In the genomic region with DNA sequence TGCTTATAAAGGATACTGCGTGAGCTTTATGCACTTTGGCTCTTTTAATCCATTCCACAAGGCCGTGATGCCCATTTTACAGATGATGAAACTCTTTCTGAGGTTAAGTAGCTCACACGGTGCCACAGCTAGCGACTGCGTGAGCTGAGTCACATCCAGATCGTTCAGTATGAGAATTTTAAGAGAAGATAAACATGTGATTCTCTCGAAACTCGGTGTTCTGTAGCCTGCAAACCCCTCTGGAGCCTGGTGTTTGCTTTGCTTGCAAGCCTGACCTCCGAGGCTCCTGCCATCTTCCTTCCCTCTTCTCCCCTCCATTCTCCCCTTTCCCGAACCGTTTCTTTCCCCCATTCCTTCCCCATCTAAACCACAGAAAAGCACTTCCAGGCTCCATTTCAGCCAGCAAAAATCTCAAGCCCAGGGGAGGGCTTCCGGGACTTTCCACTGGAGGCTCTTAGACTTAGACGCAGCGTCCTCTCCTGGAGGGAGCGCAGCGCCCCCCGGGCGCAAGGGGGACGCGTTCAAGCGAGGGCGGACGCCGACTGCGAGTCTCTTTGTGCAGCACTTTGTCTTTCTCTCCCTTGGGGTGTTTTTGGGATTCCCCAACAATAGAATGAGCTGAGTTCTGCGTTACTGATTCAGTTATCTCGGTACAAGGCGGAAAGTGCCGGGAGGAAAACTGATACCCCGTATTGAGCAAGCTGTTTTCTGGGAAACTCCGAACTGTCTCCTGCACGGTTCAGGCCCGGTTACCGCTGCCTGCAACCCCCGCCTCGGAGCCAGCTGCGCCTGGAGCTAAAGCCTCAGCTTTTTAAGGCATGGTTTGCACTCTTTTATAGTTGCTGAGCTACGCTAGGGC, we compare ENCODE assay signal across 8 cellular contexts.
A peak's percentile ranks its signal among the peaks of the same experiment; 100 is the strongest.
DNase-seq lines count a peak whose midpoint lies in the region; ATAC-seq lines count a peak whose summit lies in the region.

No MANE protein-coding gene starts in this region.

- DNase-seq in GM03348 (ENCODE audit: low spot score) (peak; percentile 61), astrocyte of the hippocampus (ENCODE audit: low read depth, low spot score) (peak; percentile 62), kidney tubule cell (ENCODE audit: low spot score) (peak; percentile 55), NCI-H1436 treated with DMSO at 0.1 percent for 48 hours (lab: John Stamatoyannopoulos, UW) (no peak), HUDEP-2 (lab: John Stamatoyannopoulos, UW; ENCODE audit: unreplicated experiment in 76 of 76) (no peak)
- peak; percentile 34 for DNase-seq in stimulated activated naive CD8-positive, alpha-beta T cell treated with anti-CD3 and anti-CD28 coated beads, Interleukin-15, Interleukin-2, amounts not matched to agents 100 U/mL and 50 U/mL, for 24 hours

- ATAC-seq in GM19452 (IDR thresholded peaks at IDR 0.05; ENCODE audit: unreplicated experiment) (peak; percentile 82), HG03460 (IDR thresholded peaks at IDR 0.05; ENCODE audit: unreplicated experiment) (peak; percentile 58)
- peak; percentile 87 for ATAC-seq in stimulated activated naive CD8-positive, alpha-beta T cell treated with anti-CD3 and anti-CD28 coated beads, Interleukin-15, Interleukin-2, amounts not matched to agents 100 U/mL and 50 U/mL, for 24 hours

Comparison
In these comparisons a context has a peak if more than half of its experiments do, and no peak if none do; other contexts are left out.
1. DNase-seq: peak in GM03348 (single experiment), astrocyte of the hippocampus (single experiment), kidney tubule cell (single experiment) and stimulated activated naive CD8-positive, alpha-beta T cell treated with anti-CD3 and anti-CD28 coated beads, Interleukin-15, Interleukin-2, amounts not matched to agents 100 U/mL and 50 U/mL, for 24 hours (single experiment); none in NCI-H1436 treated with DMSO at 0.1 percent for 48 hours (single experiment) and HUDEP-2 (0 of 76).
2. Peak in every context shown above with its lines, with median percentiles within 50 percentile points of each other: ATAC-seq.